19 cellular contexts compared by ENCODE assay signal in the genomic region with DNA sequence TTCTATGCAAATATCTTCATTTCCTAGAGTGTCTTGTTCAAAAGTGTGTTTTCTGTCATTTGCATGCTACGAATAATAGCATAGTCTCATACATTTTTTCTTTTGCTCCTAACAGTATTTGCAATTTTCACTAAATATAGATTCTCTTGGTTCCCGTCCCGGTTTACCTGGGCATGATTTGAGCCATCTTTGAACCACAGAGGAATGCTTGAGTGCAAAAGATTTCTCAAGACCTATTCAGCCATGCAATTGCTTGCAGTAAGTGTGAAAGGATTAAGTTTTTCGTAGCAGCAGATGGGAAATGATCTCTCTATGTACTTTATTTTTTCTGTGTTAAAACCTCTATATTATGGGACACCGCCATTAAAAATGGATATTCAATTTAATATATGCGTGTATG.
"Had no signal": no experiment of that assay in that cellular context is flagged by ENCODE, and none has a peak within 500 bp of the region (broad histone marks: within the 10 kb centered on the region; RNA-seq: fewer than 3 reads in every experiment).

No MANE protein-coding gene starts in this region.

- H3K36me3 Mint-ChIP-seq: memory B cell had no signal

- H3K27ac Mint-ChIP-seq: activated CD4-positive, alpha-beta T cell treated with anti-CD3 and anti-CD28 coated beads, Interleukin-2, amount 10 ng/mL, durations not matched to agents 7 days and 5 days; activated T-helper 1 cell treated with anti-CD3 and anti-CD28 coated beads, Interleukin-12 subunit alpha, Interleukin-12 subunit beta, Interleukin-2, Interleukin-4 antibody, amounts not matched to agents 30 ng/mL and 10 ng/mL and 1 ng/mL, durations not matched to agents 14 hours and 24 hours and 36 hours; memory B cell; naive thymus-derived CD4-positive, alpha-beta T cell had no signal

- H3K4me3 Mint-ChIP-seq: activated CD4-positive, alpha-beta T cell treated with anti-CD3 and anti-CD28 coated beads, Interleukin-2, amount 10 ng/mL, durations not matched to agents 7 days and 5 days; activated T-helper 1 cell treated with anti-CD3 and anti-CD28 coated beads, Interleukin-12 subunit alpha, Interleukin-12 subunit beta, Interleukin-2, Interleukin-4 antibody, amounts not matched to agents 30 ng/mL and 10 ng/mL and 1 ng/mL, durations not matched to agents 14 hours and 24 hours and 36 hours; memory B cell; naive thymus-derived CD4-positive, alpha-beta T cell had no signal

- H3K4me3 ChIP-seq: esophagus squamous epithelium, mucosa of descending colon, pancreas, sigmoid colon, spleen, stomach, testis, upper lobe of right lung had no signal

- ATAC-seq: left ventricle myocardium superior; mucosa of descending colon; naive thymus-derived CD4-positive, alpha-beta T cell; pancreas; upper lobe of right lung had no signal

- DNase-seq: activated CD4-positive, alpha-beta T cell treated with anti-CD3 and anti-CD28 coated beads, Interleukin-2, amount 10 ng/mL, durations not matched to agents 7 days and 5 days; activated CD8-positive, alpha-beta memory T cell treated with anti-CD3 and anti-CD28 coated beads for 24 hours; anterior cingulate cortex; cortex of kidney; effector CD4-positive, alpha-beta T cell; esophagus squamous epithelium; glutamatergic neuron; hypothalamus; left ventricle myocardium superior; mucosa of descending colon; naive thymus-derived CD4-positive, alpha-beta T cell; pancreas; sigmoid colon; spleen; stomach; testis; upper lobe of right lung had no signal

- H3K4me1 Mint-ChIP-seq: activated CD4-positive, alpha-beta T cell treated with anti-CD3 and anti-CD28 coated beads, Interleukin-2, amount 10 ng/mL, durations not matched to agents 7 days and 5 days; memory B cell; naive thymus-derived CD4-positive, alpha-beta T cell had no signal

- H3K27me3 Mint-ChIP-seq: activated CD4-positive, alpha-beta T cell treated with anti-CD3 and anti-CD28 coated beads, Interleukin-2, amount 10 ng/mL, durations not matched to agents 7 days and 5 days; naive thymus-derived CD4-positive, alpha-beta T cell had no signal
